16 cellular contexts compared by ENCODE assay signal in genomic region chr2:196252408-196253114, GRCh38.
DNase-seq lines count a peak whose midpoint lies in the region; ATAC-seq and TF ChIP-seq lines count a peak whose summit lies in the region.
"Had no signal": no experiment of that assay in that cellular context is flagged by ENCODE, and none has a peak within 500 bp of the region (broad histone marks: within the 10 kb centered on the region; RNA-seq: fewer than 3 reads in every experiment).

No MANE protein-coding gene starts in this region.

- H3K36me3 Mint-ChIP-seq in activated naive CD4-positive, alpha-beta T cell treated with anti-CD3 and anti-CD28 coated beads, Interleukin-2, amount 50 U/mL, for 24 hours = peaks cover 10% of the 10 kb centered on the region
- H3K36me3 Mint-ChIP-seq in activated naive CD4-positive, alpha-beta T cell treated with anti-CD3 and anti-CD28 coated beads, Interleukin-2, amount 10 ng/mL, durations not matched to agents 7 days and 5 days = peaks cover 9% of the 10 kb centered on the region
- peaks cover 4% of the 10 kb centered on the region for H3K36me3 Mint-ChIP-seq in stimulated activated naive CD8-positive, alpha-beta T cell treated with anti-CD3 and anti-CD28 coated beads, Interleukin-15, Interleukin-2, amounts not matched to agents 100 ng/mL and 50 ng/mL, for 24 hours (ENCODE audit: low read depth)
- H3K36me3 Mint-ChIP-seq in H9 (ENCODE audit: insufficient read depth in 1 of 3, low read depth in 3 of 3) (peaks cover 0 to 2% (median 0%) of the 10 kb centered on the region in 3 experiments; a peak in 2 of 7 replicates), endodermal cell (ENCODE audit: low read depth) (peaks cover 7% of the 10 kb centered on the region)

- no peaks in the 10 kb centered on the region for H3K9me3 ChIP-seq in body of pancreas
- no peaks in the 10 kb centered on the region for H3K9me3 ChIP-seq in H9 (ENCODE audit: control insufficient read depth, low read depth, low read length)
- no peaks in the 10 kb centered on the region for H3K9me3 ChIP-seq in endodermal cell (ENCODE audit: control insufficient read depth, low read length)
- H3K9me3 ChIP-seq: BE2C had no signal

- no peaks in the 10 kb centered on the region for H3K23me2 ChIP-seq in H9 (ENCODE audit: insufficient read length, low read depth, low read length, poor library complexity, severe bottlenecking)

- H3T11ph ChIP-seq in H9 (ENCODE audit: low read length) = no peak overlapping the region

- H4K8ac ChIP-seq in H9 (replicated peaks; ENCODE audit: insufficient read length, low read depth, low read length) = no peak overlapping the region

- H3K79me1 ChIP-seq in H9 (ENCODE audit: insufficient read depth, low read depth, low read length, poor library complexity, severe bottlenecking) = no peaks in the 10 kb centered on the region

- no peaks in the 10 kb centered on the region for H3K79me2 ChIP-seq in H9 (ENCODE audit: insufficient read depth, low read length)
- H3K79me2 ChIP-seq: parathyroid adenoma had no signal

- TF ChIP-seq POLR2A in body of pancreas (IDR thresholded peaks at IDR 0.05) = no peak

- peak; percentile 26 for ATAC-seq in HG03342 (IDR thresholded peaks at IDR 0.05; ENCODE audit: unreplicated experiment)
- ATAC-seq in esophagus mucosa = peak; percentile 43
- no peak for ATAC-seq in body of pancreas
- ATAC-seq: HCT116 had no signal

- H4K5ac ChIP-seq in H9 (ENCODE audit: insufficient read length, low read depth, low read length) = no peak overlapping the region

- H2BK20ac ChIP-seq in H9 (ENCODE audit: low read depth, low read length, poor library complexity, severe bottlenecking) = no peak overlapping the region

- no peak overlapping the region for H2BK120ac ChIP-seq in H9 (ENCODE audit: low read depth, low read length, poor library complexity, severe bottlenecking)

- no peaks in the 10 kb centered on the region for H4K20me1 ChIP-seq in H9 (ENCODE audit: control insufficient read depth, insufficient read depth, insufficient read length)

- no peak overlapping the region for H2AK5ac ChIP-seq in H9 (ENCODE audit: insufficient read length, low read length)

- TF ChIP-seq CTCF in body of pancreas (IDR thresholded peaks at IDR 0.05) (no peak), H9 (conservative IDR thresholded peaks at IDR 0.05) (no peak), endodermal cell (conservative IDR thresholded peaks at IDR 0.05) (no peak)

- no peak overlapping the region for H2BK12ac ChIP-seq in H9 (ENCODE audit: insufficient read length, low read depth, low read length)

- peak overlapping the region; percentile 92 for H3K27ac Mint-ChIP-seq in activated naive CD4-positive, alpha-beta T cell treated with anti-CD3 and anti-CD28 coated beads, Interleukin-2, amount 50 U/mL, for 24 hours
- H3K27ac Mint-ChIP-seq in activated naive CD4-positive, alpha-beta T cell treated with anti-CD3 and anti-CD28 coated beads, Interleukin-2, amount 10 ng/mL, durations not matched to agents 7 days and 5 days = no peak overlapping the region
- H3K27ac Mint-ChIP-seq in stimulated activated naive CD8-positive, alpha-beta T cell treated with anti-CD3 and anti-CD28 coated beads, Interleukin-15, Interleukin-2, amounts not matched to agents 100 ng/mL and 50 ng/mL, for 24 hours = peak overlapping the region; percentile 83
- H3K27ac Mint-ChIP-seq in H9 (no peak overlapping the region; a peak in 1 of 7 replicates), endodermal cell (no peak overlapping the region)

- no peaks in the 10 kb centered on the region for H3K27me3 Mint-ChIP-seq in activated naive CD4-positive, alpha-beta T cell treated with anti-CD3 and anti-CD28 coated beads, Interleukin-2, amount 50 U/mL, for 24 hours
- no peaks in the 10 kb centered on the region for H3K27me3 Mint-ChIP-seq in activated naive CD4-positive, alpha-beta T cell treated with anti-CD3 and anti-CD28 coated beads, Interleukin-2, amount 10 ng/mL, durations not matched to agents 7 days and 5 days
- no peaks in the 10 kb centered on the region for H3K27me3 Mint-ChIP-seq in stimulated activated naive CD8-positive, alpha-beta T cell treated with anti-CD3 and anti-CD28 coated beads, Interleukin-15, Interleukin-2, amounts not matched to agents 100 ng/mL and 50 ng/mL, for 24 hours
- H3K27me3 Mint-ChIP-seq in H9 (ENCODE audit: low read depth) (no peaks in the 10 kb centered on the region), endodermal cell (ENCODE audit: insufficient read depth) (no peaks in the 10 kb centered on the region)

- H3K4ac ChIP-seq in H9 (ENCODE audit: low read depth, low read length) = no peak overlapping the region

- peaks cover 83% of the 10 kb centered on the region for H3K4me1 Mint-ChIP-seq in activated naive CD4-positive, alpha-beta T cell treated with anti-CD3 and anti-CD28 coated beads, Interleukin-2, amount 50 U/mL, for 24 hours
- peaks cover 74% of the 10 kb centered on the region for H3K4me1 Mint-ChIP-seq in activated naive CD4-positive, alpha-beta T cell treated with anti-CD3 and anti-CD28 coated beads, Interleukin-2, amount 10 ng/mL, durations not matched to agents 7 days and 5 days
- peaks cover 86% of the 10 kb centered on the region for H3K4me1 Mint-ChIP-seq in stimulated activated naive CD8-positive, alpha-beta T cell treated with anti-CD3 and anti-CD28 coated beads, Interleukin-15, Interleukin-2, amounts not matched to agents 100 ng/mL and 50 ng/mL, for 24 hours (ENCODE audit: low read depth)
- H3K4me1 Mint-ChIP-seq in H9 (no peaks in the 10 kb centered on the region), endodermal cell (no peaks in the 10 kb centered on the region)

- no peak overlapping the region for H4K91ac ChIP-seq in H9 (ENCODE audit: insufficient read length, low read depth, low read length)

- H3K36me3 ChIP-seq in body of pancreas (replicated peaks in 1 of 2; ENCODE audit: insufficient read depth in 1 of 2, low read depth in 2 of 2) (no peaks in the 10 kb centered on the region), endodermal cell (ENCODE audit: control insufficient read depth, insufficient read depth, low read length) (no peaks in the 10 kb centered on the region)
- H3K36me3 ChIP-seq: BE2C had no signal

- H3K4me1 ChIP-seq in body of pancreas (no peaks in the 10 kb centered on the region), H9 (ENCODE audit: insufficient read depth, low read length) (no peaks in the 10 kb centered on the region), endodermal cell (ENCODE audit: control insufficient read depth, insufficient read depth, low read length) (no peaks in the 10 kb centered on the region)
- H3K4me1 ChIP-seq: parathyroid adenoma had no signal

- peak overlapping the region; percentile 19 for H3K4me3 Mint-ChIP-seq in activated naive CD4-positive, alpha-beta T cell treated with anti-CD3 and anti-CD28 coated beads, Interleukin-2, amount 50 U/mL, for 24 hours
- no peak overlapping the region for H3K4me3 Mint-ChIP-seq in activated naive CD4-positive, alpha-beta T cell treated with anti-CD3 and anti-CD28 coated beads, Interleukin-2, amount 10 ng/mL, durations not matched to agents 7 days and 5 days
- H3K4me3 Mint-ChIP-seq in stimulated activated naive CD8-positive, alpha-beta T cell treated with anti-CD3 and anti-CD28 coated beads, Interleukin-15, Interleukin-2, amounts not matched to agents 100 ng/mL and 50 ng/mL, for 24 hours = peak overlapping the region; percentile 34
- H3K4me3 Mint-ChIP-seq in H9 (no peak overlapping the region), endodermal cell (no peak overlapping the region)

- intact Hi-C loops in body of pancreas (cut with DNase I) = no loop called here

- H3K14ac ChIP-seq in H9 (ENCODE audit: insufficient read depth, low read length) = no peak overlapping the region

- H3K56ac ChIP-seq in H9 (ENCODE audit: insufficient read length, low read depth, low read length) = no peak overlapping the region

- H3K9ac ChIP-seq in H9 (ENCODE audit: extremely low read depth, insufficient read length, low read length) = no peak overlapping the region
- H3K9ac ChIP-seq in endodermal cell (ENCODE audit: extremely low read depth, low read length, poor library complexity, severe bottlenecking) = no peak overlapping the region
- H3K9ac ChIP-seq: parathyroid adenoma had no signal

- no peak overlapping the region for H2BK15ac ChIP-seq in H9 (ENCODE audit: low read depth, low read length)

- no peak overlapping the region for H3K4me2 ChIP-seq in H9 (ENCODE audit: insufficient read depth, insufficient read length, low read length)

- peaks cover 14% of the 10 kb centered on the region for H3K9me3 Mint-ChIP-seq in activated naive CD4-positive, alpha-beta T cell treated with anti-CD3 and anti-CD28 coated beads, Interleukin-2, amount 50 U/mL, for 24 hours
- peaks cover 13% of the 10 kb centered on the region for H3K9me3 Mint-ChIP-seq in activated naive CD4-positive, alpha-beta T cell treated with anti-CD3 and anti-CD28 coated beads, Interleukin-2, amount 10 ng/mL, durations not matched to agents 7 days and 5 days
- H3K9me3 Mint-ChIP-seq in stimulated activated naive CD8-positive, alpha-beta T cell treated with anti-CD3 and anti-CD28 coated beads, Interleukin-15, Interleukin-2, amounts not matched to agents 100 ng/mL and 50 ng/mL, for 24 hours = peaks cover 10% of the 10 kb centered on the region
- H3K9me3 Mint-ChIP-seq in H9 (no peaks in the 10 kb centered on the region), endodermal cell (no peaks in the 10 kb centered on the region)

- CTCF ChIA-PET in activated naive CD4-positive, alpha-beta T cell treated with anti-CD3 and anti-CD28 coated beads, Interleukin-2, amount 10 ng/mL, durations not matched to agents 7 days and 5 days (lab: Charles Lee) = interaction anchor here (0.7 kb wide), 1 partner anchor 38 kb away, joined by 3 read pairs; no protein-coding TSS in a partner anchor

- DNase-seq in activated naive CD4-positive, alpha-beta T cell treated with anti-CD3 and anti-CD28 coated beads, Interleukin-2, amount 10 ng/mL, durations not matched to agents 7 days and 5 days = no peak
- no peak for DNase-seq in body of pancreas
- DNase-seq in H9 = no peak
- DNase-seq in endodermal cell = no peak
- DNase-seq: BE2C; central memory CD4-positive, alpha-beta T cell; NCI-H1105 treated with DMSO at 0.1 percent for 48 hours; stimulated activated CD4-positive, alpha-beta T cell treated with anti-CD3 and anti-CD28 coated beads, Interleukin-2, amount 100 ng/mL, for 24 hours; stimulated activated naive CD4-positive, alpha-beta T cell; T-helper 9 cell had no signal

- 93 to 100% methylated on average over 1 of the region's 1 CpG for WGBS in body of pancreas, 2 donors
- no CpG with 5 or more reads among the region's 1 CpG for WGBS in H9 (ENCODE audit: extremely low coverage, insufficient read length, low lambda C conversion rate)
- 95 to 100% methylated on average over 1 of the region's 1 CpG for WGBS in endodermal cell (ENCODE audit: insufficient coverage in 1 of 2, insufficient read length in 1 of 2), 2 experiments

- no peak overlapping the region for H3K4me3 ChIP-seq in body of pancreas
- H3K4me3 ChIP-seq in endodermal cell (ENCODE audit: low read length) = no peak overlapping the region

- no peak overlapping the region for H3K23ac ChIP-seq in H9 (ENCODE audit: insufficient read length, low read depth, low read length)

- H2AFZ ChIP-seq in H9 (ENCODE audit: low read length) = no peak overlapping the region
- H2AFZ ChIP-seq: parathyroid adenoma had no signal

- no peak overlapping the region for H3K27ac ChIP-seq in body of pancreas
- H3K27ac ChIP-seq in H9 (ENCODE audit: insufficient read length, low read depth, low read length) = no peak overlapping the region
- no peak overlapping the region for H3K27ac ChIP-seq in endodermal cell (ENCODE audit: low read depth, low read length)
- H3K27ac ChIP-seq: parathyroid adenoma had no signal

- H3K27me3 ChIP-seq in body of pancreas = no peaks in the 10 kb centered on the region
- H3K27me3 ChIP-seq in H9 (ENCODE audit: insufficient read depth, low read length) = no peaks in the 10 kb centered on the region
- H3K27me3 ChIP-seq in endodermal cell (ENCODE audit: control insufficient read depth, insufficient read depth, low read length, poor library complexity, severe bottlenecking) = no peaks in the 10 kb centered on the region
- H3K27me3 ChIP-seq: BE2C had no signal

- H3K18ac ChIP-seq in H9 (ENCODE audit: insufficient read length, low read depth, low read length) = no peak overlapping the region

- no peak overlapping the region for H2BK5ac ChIP-seq in H9 (ENCODE audit: insufficient read length, low read length)

Comparison
In these comparisons a context has a peak if more than half of its experiments do, and no peak if none do; other contexts are left out.
1. H3K27ac Mint-ChIP-seq: peak in activated naive CD4-positive, alpha-beta T cell treated with anti-CD3 and anti-CD28 coated beads, Interleukin-2, amount 50 U/mL, for 24 hours (single experiment) and stimulated activated naive CD8-positive, alpha-beta T cell treated with anti-CD3 and anti-CD28 coated beads, Interleukin-15, Interleukin-2, amounts not matched to agents 100 ng/mL and 50 ng/mL, for 24 hours (single experiment); none in activated naive CD4-positive, alpha-beta T cell treated with anti-CD3 and anti-CD28 coated beads, Interleukin-2, amount 10 ng/mL, durations not matched to agents 7 days and 5 days (single experiment), H9 (0 of 3) and endodermal cell (single experiment).
2. H3K4me3 Mint-ChIP-seq: peak in activated naive CD4-positive, alpha-beta T cell treated with anti-CD3 and anti-CD28 coated beads, Interleukin-2, amount 50 U/mL, for 24 hours (single experiment) and stimulated activated naive CD8-positive, alpha-beta T cell treated with anti-CD3 and anti-CD28 coated beads, Interleukin-15, Interleukin-2, amounts not matched to agents 100 ng/mL and 50 ng/mL, for 24 hours (single experiment); none in activated naive CD4-positive, alpha-beta T cell treated with anti-CD3 and anti-CD28 coated beads, Interleukin-2, amount 10 ng/mL, durations not matched to agents 7 days and 5 days (single experiment), H9 (0 of 2) and endodermal cell (single experiment).